Comparison of ENCODE assay signal across 5 cellular contexts in the genomic region with DNA sequence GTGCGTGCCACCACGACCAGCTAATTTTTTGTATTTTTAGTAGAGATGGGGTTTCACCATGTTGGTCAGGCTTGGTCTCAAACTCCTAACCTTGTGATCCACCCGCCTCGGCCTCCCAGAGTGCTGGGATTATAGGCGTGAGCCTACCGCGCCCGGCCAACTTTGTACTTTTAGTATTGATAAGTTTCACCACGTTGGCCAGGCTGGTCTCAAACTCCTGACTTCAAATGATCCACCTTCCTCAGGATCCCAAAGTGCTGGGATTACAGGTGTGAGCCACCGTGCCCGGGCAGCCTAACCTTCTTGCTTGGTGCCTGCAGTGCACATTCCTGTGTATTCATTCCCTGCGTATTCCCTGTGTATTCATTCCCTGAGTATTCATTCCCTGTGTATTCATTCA. TPM values are rescaled to one million over a fixed set of nuclear protein-coding genes. Genes with fewer than 3 reads are reported as not detected.
"Had no signal": no experiment of that assay in that cellular context is flagged by ENCODE, and none has a peak within 500 bp of the region (broad histone marks: within the 10 kb centered on the region; RNA-seq: fewer than 3 reads in every experiment).

No MANE protein-coding gene starts in this region.

RNA-seq across cellular contexts. Expression of a gene that starts 49.0 kb away (rescaled TPM):
- total RNA-seq: LHCN-M2, MCF 10A, NCI-H460, PC-9, SK-MEL-5 had no signal
